ENCODE assay signal across 8 cellular contexts in genomic region chr7:113204415-113204814, GRCh38.
"Had no signal": no experiment of that assay in that cellular context is flagged by ENCODE, and none has a peak within 500 bp of the region (broad histone marks: within the 10 kb centered on the region; RNA-seq: fewer than 3 reads in every experiment).

No MANE protein-coding gene starts in this region.

- DNase-seq: GOT3, H7, HFFc6, KBM-7 had no signal

- H3K4me1 ChIP-seq: HAP-1 had no signal

- H3K4me3 ChIP-seq: GM23248, HAP-1 had no signal

- H3K36me3 Mint-ChIP-seq: IgD-negative memory B cell had no signal

- H3K9me3 ChIP-seq: HAP-1 had no signal

- H3K9me3 Mint-ChIP-seq: HFFc6, IgD-negative memory B cell had no signal

- H3K4me3 Mint-ChIP-seq: HFFc6, IgD-negative memory B cell had no signal

- H3K4me1 Mint-ChIP-seq: IgD-negative memory B cell had no signal

- H3K27ac Mint-ChIP-seq: HFFc6, IgD-negative memory B cell had no signal

- ATAC-seq: HCT116 had no signal

- H3K36me3 ChIP-seq: HAP-1 had no signal
